In genomic region chr9:113375057-113376023, GRCh38 we compare ENCODE assay signal across 9 cellular contexts. TPM values are rescaled to one million over a fixed set of nuclear protein-coding genes. Genes with fewer than 3 reads are reported as not detected.
A peak's percentile ranks its signal among the peaks of the same experiment; 100 is the strongest.
DNase-seq lines count a peak whose midpoint lies in the region; ATAC-seq and TF ChIP-seq lines count a peak whose summit lies in the region.
"Had no signal": no experiment of that assay in that cellular context is flagged by ENCODE, and none has a peak within 500 bp of the region (broad histone marks: within the 10 kb centered on the region; RNA-seq: fewer than 3 reads in every experiment).

No MANE protein-coding gene starts in this region.

- peak overlapping the region in 1 of 2 experiments; percentile 39; a peak in 2 of 4 replicates for H3K4me3 ChIP-seq in DND-41 (ENCODE audit: low read depth in 1 of 2, low read length in 2 of 2)
- H3K4me3 ChIP-seq in OCI-LY1 (ENCODE audit: low read depth, low read length, poor library complexity, severe bottlenecking), result peak overlapping the region; percentile 85
- H3K4me3 ChIP-seq in dorsolateral prefrontal cortex, result peak overlapping the region in 42 of 59 donors; percentile 32 to 95 (median 84)

- H3K27ac Mint-ChIP-seq in nephron progenitor cell, result no peak overlapping the region

- peaks cover 34% of the 10 kb centered on the region for H3K4me1 Mint-ChIP-seq in nephron progenitor cell

- H3K4me2 ChIP-seq in DND-41 (ENCODE audit: insufficient read depth, low read length), result peak overlapping the region; percentile 90; the same call in 1 of the 2 replicates
- peak overlapping the region; percentile 87 for H3K4me2 ChIP-seq in OCI-LY1 (ENCODE audit: low read length)

- H3K9me2 ChIP-seq in OCI-LY1 (ENCODE audit: low read depth, low read length), result no peaks in the 10 kb centered on the region

- H3K27me3 ChIP-seq in DND-41 (ENCODE audit: insufficient read depth, low read length, poor library complexity), result no peaks in the 10 kb centered on the region
- no peaks in the 10 kb centered on the region for H3K27me3 ChIP-seq in OCI-LY1 (ENCODE audit: insufficient read depth, low read length)
- H3K27me3 ChIP-seq in dorsolateral prefrontal cortex, result no peaks in the 10 kb centered on the region

- TF ChIP-seq CTCF in DND-41 (IDR thresholded peaks at IDR 0.05; ENCODE audit: borderline replicate concordance, extremely low read depth, low read length, poor library complexity, severe bottlenecking) (no peak), OCI-LY1 (IDR thresholded peaks at IDR 0.05; ENCODE audit: low read length) (no peak), dorsolateral prefrontal cortex (IDR thresholded peaks at IDR 0.05 in 54 of 56, conservative IDR thresholded peaks at IDR 0.05 in 2 of 56; ENCODE audit: low read depth in 1 of 56, partially characterized antibody in 56 of 56) (no peak), nephron progenitor cell (IDR thresholded peaks at IDR 0.05) (no peak)

- H4K20me1 ChIP-seq in DND-41 (ENCODE audit: insufficient read depth, low read length) (no peaks in the 10 kb centered on the region), OCI-LY1 (ENCODE audit: insufficient read depth, low read length) (no peaks in the 10 kb centered on the region)

- peak overlapping the region; percentile 81 for H3K4me3 Mint-ChIP-seq in nephron progenitor cell

- DNase-seq in DND-41, result no peak
- DNase-seq in dorsolateral prefrontal cortex, result no peak
- DNase-seq in nephron progenitor cell, result no peak
- no peak for DNase-seq in NCI-H1105 treated with DMSO at 0.1 percent for 48 hours (lab: John Stamatoyannopoulos, UW)
- no peak for DNase-seq in Right ventricle myocardium inferior (ENCODE audit: missing footprints)

- H3K79me2 ChIP-seq in DND-41 (ENCODE audit: insufficient read depth, low read length) (peaks cover 4% of the 10 kb centered on the region; the same call in 1 of the 2 replicates), OCI-LY1 (ENCODE audit: insufficient read depth, low read length) (no peaks in the 10 kb centered on the region)

- H3K4me1 ChIP-seq in DND-41 (ENCODE audit: insufficient read depth, low read length) (peaks cover 19% of the 10 kb centered on the region), OCI-LY1 (ENCODE audit: insufficient read depth, low read length, severe bottlenecking) (peaks cover 17% of the 10 kb centered on the region)

- H3K36me3 ChIP-seq in DND-41 (ENCODE audit: insufficient read depth, low read length), result peaks cover 18% of the 10 kb centered on the region
- peaks cover 33% of the 10 kb centered on the region for H3K36me3 ChIP-seq in OCI-LY1 (ENCODE audit: insufficient read depth, low read length)

- H3K9ac ChIP-seq in DND-41 (ENCODE audit: low read depth, low read length) (0 out of 2 replicates have a peak overlapping the region, but pooled peaks have one; percentile 0), OCI-LY1 (ENCODE audit: low read length) (peak overlapping the region; percentile 81)

- no peaks in the 10 kb centered on the region for H3F3A ChIP-seq in OCI-LY1 (ENCODE audit: insufficient read depth, low read length)

- H3K36me3 Mint-ChIP-seq in nephron progenitor cell (ENCODE audit: low read depth), result peaks cover 15% of the 10 kb centered on the region

- H3K27ac ChIP-seq in DND-41 (ENCODE audit: low read length), result no peak overlapping the region
- peak overlapping the region; percentile 15 for H3K27ac ChIP-seq in OCI-LY1 (ENCODE audit: low read depth, low read length, poor library complexity, severe bottlenecking)
- no peak overlapping the region for H3K27ac ChIP-seq in dorsolateral prefrontal cortex

- intact Hi-C loops in dorsolateral prefrontal cortex (cut with DNase I) (no loop called here), Right ventricle myocardium inferior (cut with DNase I) (no loop called here)

- H3K9me3 Mint-ChIP-seq in nephron progenitor cell, result no peaks in the 10 kb centered on the region

- no peaks in the 10 kb centered on the region for H3K27me3 Mint-ChIP-seq in nephron progenitor cell (ENCODE audit: low read depth, poor library complexity)

- H2AFZ ChIP-seq in DND-41 (ENCODE audit: low read depth, low read length), result no peak overlapping the region
- H2AFZ ChIP-seq in OCI-LY1 (ENCODE audit: low read length), result no peak overlapping the region

- H3K9me3 ChIP-seq in DND-41 (ENCODE audit: insufficient read depth, low read length, severe bottlenecking) (no peaks in the 10 kb centered on the region), OCI-LY1 (ENCODE audit: low read length) (no peaks in the 10 kb centered on the region)

- no peak for ATAC-seq in DND-41 (ENCODE audit: insufficient read depth, low read depth)
- ATAC-seq in HG02884 (IDR thresholded peaks at IDR 0.05; ENCODE audit: unreplicated experiment), result no peak
- no peak for ATAC-seq in Right ventricle myocardium inferior
- no peak for ATAC-seq in GM18868 (IDR thresholded peaks at IDR 0.05; ENCODE audit: unreplicated experiment)

RNA-seq across cellular contexts. Expression of gene HDHD3, which starts 1.4 kb away (rescaled TPM):
- 10 to 100 TPM; 11.6 to 25.4 (median 17.0) TPM for total RNA-seq in dorsolateral prefrontal cortex
- 10.5 TPM for total RNA-seq in Right ventricle myocardium inferior

RNA-seq across cellular contexts. Expression of gene ALAD, which starts 25.7 kb away (rescaled TPM):
- total RNA-seq in dorsolateral prefrontal cortex (100 to 1,000 TPM in 26 of 120 experiments, 10 to 100 TPM in 94; 67.7 to 134 (median 89.4) TPM), Right ventricle myocardium inferior (136 TPM)

RNA-seq across cellular contexts. Expression of gene BSPRY, which starts 26.0 kb away (rescaled TPM):
- total RNA-seq in dorsolateral prefrontal cortex (1 to 10 TPM in 118 of 120 experiments, under 1 TPM in 2; 0.60 to 7.0 (median 2.6) TPM), Right ventricle myocardium inferior (0.35 TPM)
- total RNA-seq: fibroblast of lung had no signal

RNA-seq across cellular contexts. Expression of gene POLE3, which starts 35.1 kb away (rescaled TPM):
- 10 to 100 TPM; 18.6 to 38.2 (median 27.0) TPM for total RNA-seq in dorsolateral prefrontal cortex
- 22.6 TPM for total RNA-seq in Right ventricle myocardium inferior

RNA-seq across cellular contexts. Expression of gene C9orf43, which starts 35.2 kb away (rescaled TPM):
- 1 to 10 TPM in 80 of 120 experiments, under 1 TPM in 40; 0.41 to 2.5 (median 1.2) TPM for total RNA-seq in dorsolateral prefrontal cortex
- total RNA-seq in Right ventricle myocardium inferior, result 0.24 TPM
